Comparison of ENCODE assay signal across 9 cellular contexts in genomic region chr4:94757192-94758140, GRCh38. TPM values are rescaled to one million over a fixed set of nuclear protein-coding genes. Genes with fewer than 3 reads are reported as not detected.
DNase-seq lines count a peak whose midpoint lies in the region; ATAC-seq and TF ChIP-seq lines count a peak whose summit lies in the region.
"Had no signal": no experiment of that assay in that cellular context is flagged by ENCODE, and none has a peak within 500 bp of the region (broad histone marks: within the 10 kb centered on the region; RNA-seq: fewer than 3 reads in every experiment).

TSS of gene BMPR1B (plus strand) at chr4:94757955. CDS start at chr4:95104425, 346,470 bp downstream.

- no peak for TF ChIP-seq POLR2A in erythroblast (IDR thresholded peaks at IDR 0.05; ENCODE audit: low read length)

- H3K36me3 ChIP-seq in RWPE2 (ENCODE audit: low read depth) (no peaks in the 10 kb centered on the region), urinary bladder (ENCODE audit: insufficient read depth) (no peaks in the 10 kb centered on the region)
- H3K36me3 ChIP-seq: adrenal gland had no signal

- H3K27me3 Mint-ChIP-seq in activated CD8-positive, alpha-beta memory T cell treated with anti-CD3 and anti-CD28 coated beads, Interleukin-2, amount 10 ng/mL, durations not matched to agents 7 days and 5 days, result peaks cover 79% of the 10 kb centered on the region

- WGBS in urinary bladder, result 3% methylated on average over 76 of the region's 77 CpGs

- no peaks in the 10 kb centered on the region for H3K9me3 Mint-ChIP-seq in activated CD8-positive, alpha-beta memory T cell treated with anti-CD3 and anti-CD28 coated beads, Interleukin-2, amount 10 ng/mL, durations not matched to agents 7 days and 5 days (ENCODE audit: low read depth)

- H3K27ac ChIP-seq in RWPE2 (ENCODE audit: poor library complexity, severe bottlenecking) (no peak within 1 kb of the TSS), urinary bladder (ENCODE audit: low read depth) (no peak within 1 kb of the TSS)

- ATAC-seq in activated CD8-positive, alpha-beta memory T cell treated with anti-CD3 and anti-CD28 coated beads, Interleukin-2, amount 10 ng/mL, durations not matched to agents 7 days and 5 days, result peak; percentile 33
- ATAC-seq in RWPE2 (ENCODE audit: low read depth) (peak; percentile 50), HG02759 (IDR thresholded peaks at IDR 0.05; ENCODE audit: unreplicated experiment) (no peak), GM18870 (IDR thresholded peaks at IDR 0.05; ENCODE audit: unreplicated experiment) (no peak)

- no peaks in the 10 kb centered on the region for H3K36me3 Mint-ChIP-seq in activated CD8-positive, alpha-beta memory T cell treated with anti-CD3 and anti-CD28 coated beads, Interleukin-2, amount 10 ng/mL, durations not matched to agents 7 days and 5 days

- H3K27me3 ChIP-seq in RWPE2 (ENCODE audit: insufficient read depth, poor library complexity, severe bottlenecking), result peaks cover 26% of the 10 kb centered on the region

- no peaks in the 10 kb centered on the region for H3K9me3 ChIP-seq in RWPE2 (ENCODE audit: severe bottlenecking)
- H3K9me3 ChIP-seq: adrenal gland had no signal

- no peak within 1 kb of the TSS for H3K27ac Mint-ChIP-seq in activated CD8-positive, alpha-beta memory T cell treated with anti-CD3 and anti-CD28 coated beads, Interleukin-2, amount 10 ng/mL, durations not matched to agents 7 days and 5 days

- H3K4me1 Mint-ChIP-seq in activated CD8-positive, alpha-beta memory T cell treated with anti-CD3 and anti-CD28 coated beads, Interleukin-2, amount 10 ng/mL, durations not matched to agents 7 days and 5 days, result peaks cover 7% of the 10 kb centered on the region

- CTCF ChIA-PET in activated CD8-positive, alpha-beta memory T cell treated with anti-CD3 and anti-CD28 coated beads, Interleukin-2, amount 10 ng/mL, durations not matched to agents 7 days and 5 days (lab: Charles Lee), result no interaction called here

- H3K4me1 ChIP-seq in RWPE2 (ENCODE audit: insufficient read depth, poor library complexity, severe bottlenecking) (no peaks in the 10 kb centered on the region), urinary bladder (ENCODE audit: insufficient read depth) (peaks cover 2% of the 10 kb centered on the region)

- DNase-seq in activated CD8-positive, alpha-beta memory T cell treated with anti-CD3 and anti-CD28 coated beads, Interleukin-2, amount 10 ng/mL, durations not matched to agents 7 days and 5 days, result no peak
- no peak for DNase-seq in activated CD8-positive, alpha-beta memory T cell treated with anti-CD3 and anti-CD28 coated beads, Interleukin-2, amount 50 U/mL, for 48 hours
- DNase-seq in RWPE2 (ENCODE audit: low spot score) (no peak), erythroblast (lab: John Stamatoyannopoulos, UW) (peak; percentile 8 to 19), midbrain (lab: John Stamatoyannopoulos, UW) (peak; percentile 22)

- TF ChIP-seq CTCF in RWPE2 (IDR thresholded peaks at IDR 0.05; ENCODE audit: poor library complexity, severe bottlenecking), result no peak

- peak within 1 kb of the TSS; percentile 20 for H3K4me3 Mint-ChIP-seq in activated CD8-positive, alpha-beta memory T cell treated with anti-CD3 and anti-CD28 coated beads, Interleukin-2, amount 10 ng/mL, durations not matched to agents 7 days and 5 days

- H3K4me3 ChIP-seq in RWPE2 (ENCODE audit: severe bottlenecking) (peak within 1 kb of the TSS; percentile 66), urinary bladder (ENCODE audit: low read depth, low read length) (peak within 1 kb of the TSS; percentile 56)

RNA-seq across cellular contexts. Expression of gene BMPR1B, which starts in this region (rescaled TPM):
- not detected for total RNA-seq in activated CD8-positive, alpha-beta memory T cell treated with anti-CD3 and anti-CD28 coated beads, Interleukin-2, amount 10 ng/mL, durations not matched to agents 7 days and 5 days
- total RNA-seq in urinary bladder, result 1.7 TPM
- polyA plus RNA-seq in urinary bladder, result 0.13 TPM

Comparison
In these comparisons a context has a peak if more than half of its experiments do, and no peak if none do; other contexts are left out.
1. Peak in ATAC-seq in activated CD8-positive, alpha-beta memory T cell treated with anti-CD3 and anti-CD28 coated beads, Interleukin-2, amount 10 ng/mL, durations not matched to agents 7 days and 5 days; RNA of the gene not detected or under 1 TPM.
2. DNase-seq: peak in erythroblast (2 of 2) and midbrain (single experiment); none in activated CD8-positive, alpha-beta memory T cell treated with anti-CD3 and anti-CD28 coated beads, Interleukin-2, amount 10 ng/mL, durations not matched to agents 7 days and 5 days (single experiment), activated CD8-positive, alpha-beta memory T cell treated with anti-CD3 and anti-CD28 coated beads, Interleukin-2, amount 50 U/mL, for 48 hours (single experiment) and RWPE2 (single experiment).